ENCODE assay signal across 11 cellular contexts in the genomic region with DNA sequence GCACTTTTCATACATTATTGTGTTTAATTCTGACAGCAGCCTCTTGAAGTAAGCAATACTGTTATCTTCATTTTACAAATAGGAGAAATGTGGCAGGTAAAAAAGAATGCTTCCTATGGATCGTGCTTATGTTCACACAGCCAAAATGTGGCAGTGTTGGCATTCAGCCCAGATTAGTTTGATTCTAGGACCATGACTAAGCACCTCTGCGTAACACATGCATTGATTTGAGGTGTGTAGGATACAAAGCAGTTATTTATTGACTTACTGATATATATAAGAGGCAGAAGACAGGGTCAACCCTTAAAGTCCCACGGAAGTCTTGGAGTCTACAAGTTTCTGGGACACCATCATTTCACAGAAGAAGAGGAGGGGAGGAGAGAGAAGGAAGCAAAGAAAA.
A peak's percentile ranks its signal among the peaks of the same experiment; 100 is the strongest.
DNase-seq lines count a peak whose midpoint lies in the region; TF ChIP-seq lines count a peak whose summit lies in the region.
"Had no signal": no experiment of that assay in that cellular context is flagged by ENCODE, and none has a peak within 500 bp of the region (broad histone marks: within the 10 kb centered on the region; RNA-seq: fewer than 3 reads in every experiment).

No MANE protein-coding gene starts in this region.

- H3K18ac ChIP-seq in H9 (ENCODE audit: insufficient read length, low read depth, low read length): no peak overlapping the region

- no peaks in the 10 kb centered on the region for H3K9me3 ChIP-seq in MG63
- no peaks in the 10 kb centered on the region for H3K9me3 ChIP-seq in H9 (ENCODE audit: control insufficient read depth, low read depth, low read length)
- H3K9me3 ChIP-seq: Caco-2, esophagus squamous epithelium, right atrium auricular region had no signal

- H3K23me2 ChIP-seq in H9 (ENCODE audit: insufficient read length, low read depth, low read length, poor library complexity, severe bottlenecking): no peaks in the 10 kb centered on the region

- no peak overlapping the region for H3T11ph ChIP-seq in H9 (ENCODE audit: low read length)

- no peak overlapping the region for H4K91ac ChIP-seq in H9 (ENCODE audit: insufficient read length, low read depth, low read length)

- no peak overlapping the region for H3K27ac Mint-ChIP-seq in H9
- H3K27ac Mint-ChIP-seq: activated CD4-positive, alpha-beta memory T cell treated with anti-CD3 and anti-CD28 coated beads, Interleukin-2, amount 10 ng/mL, durations not matched to agents 7 days and 5 days had no signal

- H3K36me3 ChIP-seq in MG63: no peaks in the 10 kb centered on the region
- H3K36me3 ChIP-seq: esophagus squamous epithelium, right atrium auricular region had no signal

- no peak overlapping the region for H2BK12ac ChIP-seq in H9 (ENCODE audit: insufficient read length, low read depth, low read length)

- no peak overlapping the region for H3K27ac ChIP-seq in H9 (ENCODE audit: insufficient read length, low read depth, low read length)
- H3K27ac ChIP-seq: esophagus squamous epithelium, right atrium auricular region had no signal

- H3K4me1 Mint-ChIP-seq in H9: peaks cover 2 to 4% of the 10 kb centered on the region in 2 experiments; a peak in 2 of 4 replicates
- H3K4me1 Mint-ChIP-seq: activated CD4-positive, alpha-beta memory T cell treated with anti-CD3 and anti-CD28 coated beads, Interleukin-2, amount 10 ng/mL, durations not matched to agents 7 days and 5 days had no signal

- H2BK15ac ChIP-seq in H9 (ENCODE audit: low read depth, low read length): no peak overlapping the region

- no peak overlapping the region for H2AFZ ChIP-seq in H9 (ENCODE audit: low read length)

- H2AK5ac ChIP-seq in H9 (ENCODE audit: insufficient read length, low read length): no peak overlapping the region

- TF ChIP-seq CTCF in cardiac fibroblast (IDR thresholded peaks at IDR 0.05; ENCODE audit: low read depth, low read length) (no peak), H9 (conservative IDR thresholded peaks at IDR 0.05) (no peak)

- no peak overlapping the region for H4K8ac ChIP-seq in H9 (replicated peaks; ENCODE audit: insufficient read length, low read depth, low read length)

- H3K27me3 Mint-ChIP-seq in H9 (ENCODE audit: low read depth): no peaks in the 10 kb centered on the region
- H3K27me3 Mint-ChIP-seq: activated CD4-positive, alpha-beta memory T cell treated with anti-CD3 and anti-CD28 coated beads, Interleukin-2, amount 10 ng/mL, durations not matched to agents 7 days and 5 days had no signal

- H4K5ac ChIP-seq in H9 (ENCODE audit: insufficient read length, low read depth, low read length): no peak overlapping the region

- no peak overlapping the region for H3K14ac ChIP-seq in H9 (ENCODE audit: insufficient read depth, low read length)

- peak; percentile 94 for DNase-seq in ELR (ENCODE audit: low read depth)
- peak; percentile 86 for DNase-seq in MG63
- peak; percentile 20 to 49 for DNase-seq in cardiac fibroblast (ENCODE audit: low read depth in 2 of 2)
- peak; percentile 6 for DNase-seq in pons (ENCODE audit: low spot score)
- no peak for DNase-seq in effector CD4-positive, alpha-beta T cell
- DNase-seq in H9: no peak
- DNase-seq in NCI-H1092 treated with DMSO at 0.1 percent for 48 hours (lab: John Stamatoyannopoulos, UW): no peak
- DNase-seq: activated CD4-positive, alpha-beta memory T cell treated with anti-CD3 and anti-CD28 coated beads, Interleukin-2, amount 10 ng/mL, durations not matched to agents 7 days and 5 days; Caco-2; esophagus squamous epithelium had no signal

- no peaks in the 10 kb centered on the region for H3K27me3 ChIP-seq in MG63
- H3K27me3 ChIP-seq in H9 (ENCODE audit: insufficient read depth, low read length): no peaks in the 10 kb centered on the region
- H3K27me3 ChIP-seq: esophagus squamous epithelium, right atrium auricular region had no signal

- no peak overlapping the region for H3K4me3 Mint-ChIP-seq in H9
- H3K4me3 Mint-ChIP-seq: activated CD4-positive, alpha-beta memory T cell treated with anti-CD3 and anti-CD28 coated beads, Interleukin-2, amount 10 ng/mL, durations not matched to agents 7 days and 5 days had no signal

- no peak overlapping the region for H2BK20ac ChIP-seq in H9 (ENCODE audit: low read depth, low read length, poor library complexity, severe bottlenecking)

- no peak overlapping the region for H2BK5ac ChIP-seq in H9 (ENCODE audit: insufficient read length, low read length)

- H3K4me2 ChIP-seq in H9 (ENCODE audit: insufficient read depth, insufficient read length, low read length): no peak overlapping the region

- H3K79me2 ChIP-seq in H9 (ENCODE audit: insufficient read depth, low read length): no peaks in the 10 kb centered on the region

- no peak overlapping the region for H3K4me3 ChIP-seq in MG63
- no peak overlapping the region for H3K4me3 ChIP-seq in cardiac fibroblast (replicated peaks in 1 of 2; ENCODE audit: low read depth in 2 of 2, low read length in 2 of 2)
- H3K4me3 ChIP-seq: esophagus squamous epithelium, right atrium auricular region had no signal

- WGBS in H9 (ENCODE audit: extremely low coverage, insufficient read length, low lambda C conversion rate): no CpG with 5 or more reads among the region's 3 CpGs

- no peaks in the 10 kb centered on the region for H4K20me1 ChIP-seq in H9 (ENCODE audit: control insufficient read depth, insufficient read depth, insufficient read length)

- no peaks in the 10 kb centered on the region for H3K36me3 Mint-ChIP-seq in H9 (ENCODE audit: insufficient read depth in 1 of 3, low read depth in 3 of 3)

- no peak overlapping the region for H3K4ac ChIP-seq in H9 (ENCODE audit: low read depth, low read length)

- no peak overlapping the region for H3K9ac ChIP-seq in H9 (ENCODE audit: extremely low read depth, insufficient read length, low read length)

- H3K23ac ChIP-seq in H9 (ENCODE audit: insufficient read length, low read depth, low read length): no peak overlapping the region

- H3K9me3 Mint-ChIP-seq in H9: no peaks in the 10 kb centered on the region

- H3K4me1 ChIP-seq in H9 (ENCODE audit: insufficient read depth, low read length): 0 out of 2 replicates have a peak, but pooled peaks cover 1% of the 10 kb centered on the region
- H3K4me1 ChIP-seq: Caco-2, right atrium auricular region had no signal

- H3K56ac ChIP-seq in H9 (ENCODE audit: insufficient read length, low read depth, low read length): no peak overlapping the region

- no peaks in the 10 kb centered on the region for H3K79me1 ChIP-seq in H9 (ENCODE audit: insufficient read depth, low read depth, low read length, poor library complexity, severe bottlenecking)

- H2BK120ac ChIP-seq in H9 (ENCODE audit: low read depth, low read length, poor library complexity, severe bottlenecking): no peak overlapping the region

Comparison
In these comparisons a context has a peak if more than half of its experiments do, and no peak if none do; other contexts are left out.
1. DNase-seq: peak in ELR (single experiment), MG63 (single experiment), cardiac fibroblast (2 of 2) and pons (single experiment); none in effector CD4-positive, alpha-beta T cell (single experiment), H9 (single experiment) and NCI-H1092 treated with DMSO at 0.1 percent for 48 hours (single experiment).